In genomic region chr10:87771871-87772500, GRCh38 we compare ENCODE assay signal across 8 cellular contexts. TPM values are rescaled to one million over a fixed set of nuclear protein-coding genes. Genes with fewer than 3 reads are reported as not detected.
DNase-seq lines count a peak whose midpoint lies in the region; ATAC-seq, FAIRE-seq and TF ChIP-seq lines count a peak whose summit lies in the region.

No MANE protein-coding gene starts in this region.

- no peak overlapping the region for H4K91ac ChIP-seq in neuronal stem cell (ENCODE audit: low read depth, low read length, poor library complexity)

- no peak overlapping the region for H2BK5ac ChIP-seq in neuronal stem cell (ENCODE audit: low read length)

- peak; percentile 69 for ATAC-seq in DND-41 (ENCODE audit: insufficient read depth, low read depth)

- TF ChIP-seq POLR2A in adrenal gland (IDR thresholded peaks at IDR 0.05) = no peak

- H2BK15ac ChIP-seq in neuronal stem cell (ENCODE audit: low read length) = no peak overlapping the region

- TF ChIP-seq CTCF in DND-41 (IDR thresholded peaks at IDR 0.05; ENCODE audit: borderline replicate concordance, extremely low read depth, low read length, poor library complexity, severe bottlenecking) (peak; percentile 64), KMS-11 (conservative IDR thresholded peaks at IDR 0.05; ENCODE audit: low read depth, low read length) (peak; percentile 74), adrenal gland (IDR thresholded peaks at IDR 0.05) (peak; percentile 34 to 70 (median 56)), kidney (IDR thresholded peaks at IDR 0.05; ENCODE audit: borderline replicate concordance, extremely low read depth, insufficient read depth) (peak; percentile 39)

- H3K9me3 ChIP-seq in DND-41 (ENCODE audit: insufficient read depth, low read length, severe bottlenecking) (no peaks in the 10 kb centered on the region), adrenal gland (replicated peaks in 1 of 3) (no peaks in the 10 kb centered on the region), kidney (ENCODE audit: control insufficient read depth in 1 of 2, low read length in 2 of 2) (no peaks in the 10 kb centered on the region), neuronal stem cell (replicated peaks in 1 of 2; ENCODE audit: control insufficient read depth in 2 of 2, insufficient read depth in 1 of 2, low read depth in 1 of 2, low read length in 2 of 2) (no peaks in the 10 kb centered on the region)

- no peak overlapping the region for H3K4ac ChIP-seq in neuronal stem cell (ENCODE audit: low read length)

- H3K27me3 ChIP-seq in DND-41 (ENCODE audit: insufficient read depth, low read length, poor library complexity) = no peaks in the 10 kb centered on the region
- no peaks in the 10 kb centered on the region for H3K27me3 ChIP-seq in KMS-11 (ENCODE audit: insufficient read depth, low read depth)
- H3K27me3 ChIP-seq in adrenal gland = no peaks in the 10 kb centered on the region
- no peaks in the 10 kb centered on the region for H3K27me3 ChIP-seq in neuronal stem cell (ENCODE audit: control insufficient read depth in 3 of 3, insufficient read depth in 3 of 3, low read depth in 1 of 3, low read length in 3 of 3)

- H3K79me1 ChIP-seq in neuronal stem cell (ENCODE audit: low read depth, low read length) = no peaks in the 10 kb centered on the region

- 81 to 88% (median 86%) methylated on average over 2 of the region's 2 CpGs for WGBS in adrenal gland, 4 donors
- no CpG with 5 or more reads among the region's 2 CpGs for WGBS in neuronal stem cell (ENCODE audit: extremely low coverage in 2 of 2, insufficient read length in 2 of 2, insufficient replicate concordance in 1 of 2), 2 donors

- no peak overlapping the region for H3K14ac ChIP-seq in neuronal stem cell (ENCODE audit: low read length)

- FAIRE-seq in kidney (lab: Jason Lieb, UNC) = peak; percentile 98

- no peak for DNase-seq in DND-41
- no peak for DNase-seq in adrenal gland
- DNase-seq in kidney = no peak
- no peak for DNase-seq in NCI-H187 treated with DMSO at 0.1 percent for 48 hours (lab: John Stamatoyannopoulos, UW)
- DNase-seq in H4 (ENCODE audit: low spot score) = no peak
- no peak for DNase-seq in neuronal stem cell (ENCODE audit: low spot score)
- no peak for DNase-seq in activated gamma-delta T cell treated with Interleukin-2 at 50 U/mL for 16 hours

- no peak overlapping the region for H3K9ac ChIP-seq in DND-41 (ENCODE audit: low read depth, low read length)
- no peak overlapping the region for H3K9ac ChIP-seq in KMS-11
- H3K9ac ChIP-seq in kidney (ENCODE audit: low read length in 2 of 2) = no peak overlapping the region
- no peak overlapping the region for H3K9ac ChIP-seq in neuronal stem cell (ENCODE audit: low read depth, low read length, poor library complexity)

- H3K79me2 ChIP-seq in DND-41 (ENCODE audit: insufficient read depth, low read length) (no peaks in the 10 kb centered on the region), KMS-11 (ENCODE audit: insufficient read depth, low read depth) (no peaks in the 10 kb centered on the region)

- H3K4me3 ChIP-seq in DND-41 (ENCODE audit: low read depth in 1 of 2, low read length in 2 of 2) = no peak overlapping the region
- H3K4me3 ChIP-seq in KMS-11 (IDR thresholded peaks at IDR 0.05; ENCODE audit: insufficient read depth, low read depth, low read length) = no peak overlapping the region
- H3K4me3 ChIP-seq in adrenal gland = no peak overlapping the region
- H3K4me3 ChIP-seq in kidney (ENCODE audit: low read length in 2 of 2) = no peak overlapping the region
- no peak overlapping the region for H3K4me3 ChIP-seq in neuronal stem cell (ENCODE audit: low read length in 2 of 2)

- no peak overlapping the region for H2AK5ac ChIP-seq in neuronal stem cell (ENCODE audit: low read depth, low read length)

- H4K20me1 ChIP-seq in DND-41 (ENCODE audit: insufficient read depth, low read length) = no peaks in the 10 kb centered on the region
- H4K20me1 ChIP-seq in KMS-11 (ENCODE audit: insufficient read depth) = no peaks in the 10 kb centered on the region

- no peak overlapping the region for H3K27ac ChIP-seq in DND-41 (ENCODE audit: low read length)
- no peak overlapping the region for H3K27ac ChIP-seq in KMS-11
- no peak overlapping the region for H3K27ac ChIP-seq in adrenal gland
- no peak overlapping the region for H3K27ac ChIP-seq in kidney (ENCODE audit: low read depth in 2 of 2, low read length in 2 of 2)
- no peak overlapping the region for H3K27ac ChIP-seq in neuronal stem cell (replicated peaks; ENCODE audit: low read length)

- H3K4me2 ChIP-seq in DND-41 (ENCODE audit: insufficient read depth, low read length) (no peak overlapping the region), KMS-11 (no peak overlapping the region), neuronal stem cell (ENCODE audit: insufficient read depth, low read length, poor library complexity, severe bottlenecking) (no peak overlapping the region)

- no peaks in the 10 kb centered on the region for H3K4me1 ChIP-seq in DND-41 (ENCODE audit: insufficient read depth, low read length)
- H3K4me1 ChIP-seq in KMS-11 (ENCODE audit: low read depth, poor library complexity, severe bottlenecking) = peaks cover 11% of the 10 kb centered on the region
- H3K4me1 ChIP-seq in adrenal gland (replicated peaks in 1 of 2) = peaks cover 7 to 10% of the 10 kb centered on the region in 2 donors
- H3K4me1 ChIP-seq in kidney (ENCODE audit: control insufficient read depth in 1 of 2, insufficient read depth in 1 of 2, low read depth in 1 of 2, low read length in 2 of 2) = no peaks in the 10 kb centered on the region
- H3K4me1 ChIP-seq in neuronal stem cell (ENCODE audit: control insufficient read depth in 2 of 2, insufficient read depth in 1 of 2, low read depth in 1 of 2, low read length in 2 of 2) = peaks cover 0 to 2% of the 10 kb centered on the region in 2 donors

- H3K36me3 ChIP-seq in DND-41 (ENCODE audit: insufficient read depth, low read length) (peaks cover 61% of the 10 kb centered on the region), KMS-11 (ENCODE audit: insufficient read depth) (no peaks in the 10 kb centered on the region), adrenal gland (replicated peaks in 1 of 2) (no peaks in the 10 kb centered on the region), kidney (ENCODE audit: control insufficient read depth in 1 of 2, insufficient read depth in 2 of 2, low read length in 2 of 2) (peaks cover 0 to 4% of the 10 kb centered on the region in 2 donors), neuronal stem cell (replicated peaks in 1 of 2; ENCODE audit: control insufficient read depth in 2 of 2, insufficient read depth in 2 of 2, low read length in 2 of 2) (peaks cover 3 to 82% of the 10 kb centered on the region in 2 donors)

- H3K23ac ChIP-seq in neuronal stem cell (ENCODE audit: low read depth, low read length, poor library complexity) = no peak overlapping the region

- no peak overlapping the region for H2BK12ac ChIP-seq in neuronal stem cell (ENCODE audit: low read length)

- intact Hi-C loops in adrenal gland (cut with DNase I) (no loop called here), kidney (cut with DNase I) (no loop called here)

- H2AFZ ChIP-seq in DND-41 (ENCODE audit: low read depth, low read length) (no peak overlapping the region), KMS-11 (ENCODE audit: low read depth) (no peak overlapping the region), neuronal stem cell (ENCODE audit: low read length) (no peak overlapping the region)

- H2BK120ac ChIP-seq in neuronal stem cell (ENCODE audit: low read depth, low read length) = no peak overlapping the region

- no peak overlapping the region for H3K18ac ChIP-seq in neuronal stem cell (ENCODE audit: low read length)

- no peak overlapping the region for H4K8ac ChIP-seq in neuronal stem cell (ENCODE audit: low read depth, low read length)

RNA-seq across cellular contexts. Expression of gene ATAD1, which starts 46.0 kb away (rescaled TPM):
- 100 to 1,000 TPM in 1 of 8 donors, 10 to 100 TPM in 7; 30.0 to 119 (median 50.4) TPM for total RNA-seq in adrenal gland
- polyA plus RNA-seq in adrenal gland = 10 to 100 TPM in 1 of 3 donors, 1 to 10 TPM in 2; 8.5 to 54.4 (median 9.0) TPM
- total RNA-seq in kidney = 57.3 TPM
- 22.0 TPM for polyA plus RNA-seq in kidney (ENCODE audit: insufficient read depth, low read depth, low replicate concordance)
- 0.81 TPM in 1 of 2 replicates, not detected in the other for total RNA-seq in H4 (2014; rRNA removed; shearing (Covaris generic))
- 32.9 TPM for polyA plus RNA-seq in neuronal stem cell (2013, experiment 1 of 2)
- 32.5 TPM for polyA plus RNA-seq in neuronal stem cell (2013, experiment 2 of 2)

Comparison
In these comparisons a context has a peak if more than half of its experiments do, and no peak if none do; other contexts are left out.
1. RNA of gene ATAD1, which starts 46.0 kb away (total RNA-seq): 57.3 TPM in kidney (single experiment) and 30.0 to 119 TPM in adrenal gland; 0.81 TPM in H4; every median in the first group is over 10 times any median in the second.
2. Peak in every context shown above with its lines, with median percentiles within 50 percentile points of each other: CTCF ChIP-seq.